1 cellular context compared by ENCODE assay signal in the genomic region with DNA sequence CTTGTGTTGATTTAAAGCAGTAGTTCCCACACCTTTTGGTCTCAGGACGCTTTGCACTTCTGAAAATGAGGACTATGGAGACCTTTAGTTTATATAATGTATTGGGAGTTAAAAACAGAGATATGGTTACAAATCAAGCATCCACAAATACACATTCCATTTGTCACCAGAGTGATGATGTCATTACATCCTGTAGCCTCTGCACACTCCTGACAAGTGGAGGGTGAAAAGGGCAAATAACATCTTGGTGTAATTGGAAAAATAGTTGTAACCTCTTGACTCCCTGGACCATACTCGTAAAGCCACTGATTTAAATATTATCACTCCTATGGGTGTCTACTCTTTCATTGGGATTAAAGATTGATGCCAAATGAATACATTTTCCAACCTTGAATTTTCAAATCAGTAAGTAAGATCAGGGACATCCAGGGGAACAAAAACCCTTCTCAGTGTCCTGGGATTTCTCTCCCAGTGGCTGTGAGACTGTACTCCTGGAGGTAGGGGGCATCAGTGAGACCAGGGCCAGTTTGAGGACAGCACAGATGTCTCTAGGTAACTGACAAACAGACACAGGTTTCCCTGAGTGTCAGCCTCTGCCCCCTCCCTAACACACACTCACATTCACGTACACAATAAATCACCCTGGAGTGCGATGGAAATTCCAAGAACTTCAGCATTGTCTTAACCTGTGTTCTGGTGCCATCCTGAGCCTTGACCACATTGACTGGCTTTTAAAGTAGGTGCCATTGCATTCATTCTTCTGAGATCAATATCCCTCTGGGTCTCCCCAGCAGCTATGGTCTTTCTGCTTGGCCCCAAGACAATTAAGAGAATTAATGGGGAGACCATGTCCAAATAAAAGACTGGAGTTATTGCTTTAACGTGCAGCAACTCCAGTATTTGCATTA.
TF ChIP-seq lines count a peak whose summit lies in the region.

No MANE protein-coding gene starts in this region.

TF ChIP-seq in GM12878, 131 proteins besides CTCF, POLR2A, EP300 and RAD21 (continued from another document):
- TF ChIP-seq NFXL1 (IDR thresholded peaks at IDR 0.05; ENCODE audit: borderline replicate concordance) (no peak), BHLHE40 (IDR thresholded peaks at IDR 0.05; ENCODE audit: borderline replicate concordance in 1 of 2, low read depth in 2 of 2, low read length in 1 of 2) (no peak), EGR1 (IDR thresholded peaks at IDR 0.05; ENCODE audit: borderline replicate concordance in 1 of 2, low read depth in 2 of 2, low read length in 2 of 2) (no peak), RELA (IDR thresholded peaks at IDR 0.05; ENCODE audit: borderline replicate concordance, partially characterized antibody) (no peak), ZNF274 (IDR thresholded peaks at IDR 0.05; ENCODE audit: insufficient read depth, insufficient read length) (no peak), RB1 (IDR thresholded peaks at IDR 0.05; ENCODE audit: borderline replicate concordance) (no peak)
- TF ChIP-seq, protein P1, sequence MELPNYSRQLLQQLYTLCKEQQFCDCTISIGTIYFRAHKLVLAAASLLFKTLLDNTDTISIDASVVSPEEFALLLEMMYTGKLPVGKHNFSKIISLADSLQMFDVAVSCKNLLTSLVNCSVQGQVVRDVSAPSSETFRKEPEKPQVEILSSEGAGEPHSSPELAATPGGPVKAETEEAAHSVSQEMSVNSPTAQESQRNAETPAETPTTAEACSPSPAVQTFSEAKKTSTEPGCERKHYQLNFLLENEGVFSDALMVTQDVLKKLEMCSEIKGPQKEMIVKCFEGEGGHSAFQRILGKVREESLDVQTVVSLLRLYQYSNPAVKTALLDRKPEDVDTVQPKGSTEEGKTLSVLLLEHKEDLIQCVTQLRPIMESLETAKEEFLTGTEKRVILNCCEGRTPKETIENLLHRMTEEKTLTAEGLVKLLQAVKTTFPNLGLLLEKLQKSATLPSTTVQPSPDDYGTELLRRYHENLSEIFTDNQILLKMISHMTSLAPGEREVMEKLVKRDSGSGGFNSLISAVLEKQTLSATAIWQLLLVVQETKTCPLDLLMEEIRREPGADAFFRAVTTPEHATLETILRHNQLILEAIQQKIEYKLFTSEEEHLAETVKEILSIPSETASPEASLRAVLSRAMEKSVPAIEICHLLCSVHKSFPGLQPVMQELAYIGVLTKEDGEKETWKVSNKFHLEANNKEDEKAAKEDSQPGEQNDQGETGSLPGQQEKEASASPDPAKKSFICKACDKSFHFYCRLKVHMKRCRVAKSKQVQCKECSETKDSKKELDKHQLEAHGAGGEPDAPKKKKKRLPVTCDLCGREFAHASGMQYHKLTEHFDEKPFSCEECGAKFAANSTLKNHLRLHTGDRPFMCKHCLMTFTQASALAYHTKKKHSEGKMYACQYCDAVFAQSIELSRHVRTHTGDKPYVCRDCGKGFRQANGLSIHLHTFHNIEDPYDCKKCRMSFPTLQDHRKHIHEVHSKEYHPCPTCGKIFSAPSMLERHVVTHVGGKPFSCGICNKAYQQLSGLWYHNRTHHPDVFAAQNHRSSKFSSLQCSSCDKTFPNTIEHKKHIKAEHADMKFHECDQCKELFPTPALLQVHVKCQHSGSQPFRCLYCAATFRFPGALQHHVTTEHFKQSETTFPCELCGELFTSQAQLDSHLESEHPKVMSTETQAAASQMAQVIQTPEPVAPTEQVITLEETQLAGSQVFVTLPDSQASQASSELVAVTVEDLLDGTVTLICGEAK (IDR thresholded peaks at IDR 0.05; ENCODE audit: borderline replicate concordance) = no peak
- TF ChIP-seq, protein P2, sequence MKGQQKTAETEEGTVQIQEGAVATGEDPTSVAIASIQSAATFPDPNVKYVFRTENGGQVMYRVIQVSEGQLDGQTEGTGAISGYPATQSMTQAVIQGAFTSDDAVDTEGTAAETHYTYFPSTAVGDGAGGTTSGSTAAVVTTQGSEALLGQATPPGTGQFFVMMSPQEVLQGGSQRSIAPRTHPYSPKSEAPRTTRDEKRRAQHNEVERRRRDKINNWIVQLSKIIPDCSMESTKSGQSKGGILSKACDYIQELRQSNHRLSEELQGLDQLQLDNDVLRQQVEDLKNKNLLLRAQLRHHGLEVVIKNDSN (IDR thresholded peaks at IDR 0.05; ENCODE audit: borderline replicate concordance, extremely low read length, insufficient read depth, low read depth, low read length) = no peak
- TF ChIP-seq, protein P3, sequence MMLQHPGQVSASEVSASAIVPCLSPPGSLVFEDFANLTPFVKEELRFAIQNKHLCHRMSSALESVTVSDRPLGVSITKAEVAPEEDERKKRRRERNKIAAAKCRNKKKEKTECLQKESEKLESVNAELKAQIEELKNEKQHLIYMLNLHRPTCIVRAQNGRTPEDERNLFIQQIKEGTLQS (IDR thresholded peaks at IDR 0.05; ENCODE audit: borderline replicate concordance, extremely low read depth, low read depth, low read length) = no peak
